ENCODE assay signal across 9 cellular contexts in the genomic region with DNA sequence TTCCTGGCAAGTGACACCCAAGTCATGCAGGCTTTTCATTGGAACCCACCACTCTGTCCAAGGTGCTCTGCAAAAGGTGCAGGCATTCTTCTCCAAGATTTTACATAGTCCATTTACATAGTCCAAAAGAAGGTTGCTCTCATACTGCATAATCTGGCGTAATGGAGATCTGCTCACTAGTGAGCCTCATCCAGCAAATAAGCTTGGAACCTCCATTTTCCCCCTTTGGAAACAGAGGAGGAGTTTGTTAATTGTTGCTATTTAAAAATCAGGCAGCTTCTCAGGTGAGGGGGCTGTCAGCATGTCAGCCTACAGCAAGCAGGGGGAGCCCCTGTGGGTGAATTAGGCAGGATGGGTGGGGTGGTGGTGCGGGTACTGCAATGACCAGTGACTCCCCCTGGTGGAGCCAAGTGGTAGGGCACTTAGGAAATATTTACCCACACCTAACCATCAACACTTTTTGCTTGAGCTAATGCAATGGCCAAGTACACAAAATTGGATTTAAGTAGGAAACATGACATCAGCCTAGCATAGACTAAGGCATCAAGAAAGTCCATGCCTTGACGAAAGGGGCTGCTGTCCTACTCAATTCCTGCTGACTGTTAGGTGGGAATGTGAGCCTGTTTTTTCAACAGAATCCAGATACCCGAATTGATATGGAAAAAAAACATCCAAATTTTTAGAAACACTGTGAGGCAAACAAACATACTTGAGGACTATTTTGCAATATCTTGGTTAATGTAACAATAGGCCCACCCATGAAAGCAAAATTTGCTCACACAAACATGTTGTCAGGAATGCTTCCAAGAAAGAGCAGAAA.
A peak's percentile ranks its signal among the peaks of the same experiment; 100 is the strongest.
DNase-seq lines count a peak whose midpoint lies in the region; ATAC-seq and TF ChIP-seq lines count a peak whose summit lies in the region.
"Had no signal": no experiment of that assay in that cellular context is flagged by ENCODE, and none has a peak within 500 bp of the region (broad histone marks: within the 10 kb centered on the region; RNA-seq: fewer than 3 reads in every experiment).

No MANE protein-coding gene starts in this region.

- POLR2A ChIA-PET in Panc1 (lab: Charles Lee), result interaction anchor here (1.0 kb wide), 1 partner anchor 39 kb away, joined by 3 read pairs; no protein-coding TSS in a partner anchor

- H3K27ac ChIP-seq in Panc1 (ENCODE audit: low read length) (no peak overlapping the region), neuronal stem cell (replicated peaks; ENCODE audit: low read length) (no peak overlapping the region), testis (no peak overlapping the region)

- H3K18ac ChIP-seq in neuronal stem cell (ENCODE audit: low read length), result no peak overlapping the region

- H3K9ac ChIP-seq in neuronal stem cell (ENCODE audit: low read depth, low read length, poor library complexity), result no peak overlapping the region
- H3K9ac ChIP-seq: BLaER1 treated with 17β-estradiol and CSF1 and Interleukin-3, amounts not matched to agents 10 nM and 100 nM had no signal

- H2BK120ac ChIP-seq in neuronal stem cell (ENCODE audit: low read depth, low read length), result no peak overlapping the region

- CTCF ChIA-PET in Panc1 (lab: Charles Lee), result interaction anchor here (0.7 to 1.6 kb wide), 6 partner anchors 14 to 140 kb away, joined by 3 to 8 read pairs (median 4); no protein-coding TSS in a partner anchor

- DNase-seq in NCI-H1436 (lab: John Stamatoyannopoulos, UW) (peak; percentile 59), NCI-H1436 treated with DMSO at 0.1 percent for 48 hours (lab: John Stamatoyannopoulos, UW) (no peak), Panc1 (ENCODE audit: low read depth, low spot score) (peak; percentile 46), fibroblast of pulmonary artery (ENCODE audit: low read depth) (peak; percentile 73), neuronal stem cell (ENCODE audit: low spot score) (peak; percentile 56), testis (peak; percentile 82)
- DNase-seq in activated T-cell treated with anti-CD3 and anti-CD28 coated beads, Interleukin-2, amount 50 U/mL, for 72 hours, result peak; percentile 77 to 80

- H3K14ac ChIP-seq in neuronal stem cell (ENCODE audit: low read length), result no peak overlapping the region

- in situ Hi-C loops in Panc1 (cut with HindIII; ENCODE audit: low pct_unique_long_range_greater_than_20kb, low sequenced_read_pairs), result no loop called here

- H3K4me3 ChIP-seq in Panc1 (ENCODE audit: low read depth in 2 of 2, low read length in 2 of 2) (no peak overlapping the region), fibroblast of pulmonary artery (replicated peaks; ENCODE audit: low read depth, low read length) (no peak overlapping the region), neuronal stem cell (ENCODE audit: low read length in 2 of 2) (no peak overlapping the region), testis (no peak overlapping the region)
- H3K4me3 ChIP-seq: BLaER1 treated with 17β-estradiol and CSF1 and Interleukin-3, amounts not matched to agents 10 nM and 100 nM had no signal

- H3K27me3 ChIP-seq in Panc1 (ENCODE audit: control insufficient read depth, insufficient read depth, low read length) (no peaks in the 10 kb centered on the region), neuronal stem cell (ENCODE audit: control insufficient read depth in 3 of 3, insufficient read depth in 3 of 3, low read depth in 1 of 3, low read length in 3 of 3) (no peaks in the 10 kb centered on the region), testis (no peaks in the 10 kb centered on the region)
- H3K27me3 ChIP-seq: BLaER1 treated with 17β-estradiol and CSF1 and Interleukin-3, amounts not matched to agents 10 nM and 100 nM had no signal

- intact Hi-C loops in Panc1 (cut with micrococcal nuclease; ENCODE audit: unreplicated experiment) (no loop called here), testis (cut with DNase I; ENCODE audit: low total_unique reads) (loop anchor here (10.0 kb wide), 1 partner anchor 134 kb away; a partner anchor contains a TSS)

- H3K36me3 Mint-ChIP-seq in activated T-cell treated with anti-CD3 and anti-CD28 coated beads, Interleukin-2, amount 50 U/mL, for 72 hours (ENCODE audit: insufficient read depth in 2 of 2), result peaks cover 1 to 10% of the 10 kb centered on the region in 2 donors

- no peak overlapping the region for H3K23ac ChIP-seq in neuronal stem cell (ENCODE audit: low read depth, low read length, poor library complexity)

- no peak overlapping the region for H4K8ac ChIP-seq in neuronal stem cell (ENCODE audit: low read depth, low read length)

- H3K36me3 ChIP-seq in Panc1 (ENCODE audit: control insufficient read depth, insufficient read depth, low read length) (no peaks in the 10 kb centered on the region), neuronal stem cell (replicated peaks in 1 of 2; ENCODE audit: control insufficient read depth in 2 of 2, insufficient read depth in 2 of 2, low read length in 2 of 2) (no peaks in the 10 kb centered on the region), testis (ENCODE audit: low read depth, missing control alignments) (no peaks in the 10 kb centered on the region)

- H3K27ac Mint-ChIP-seq in activated T-cell treated with anti-CD3 and anti-CD28 coated beads, Interleukin-2, amount 50 U/mL, for 72 hours, result peak overlapping the region; percentile 32

- no TSS peak for BruUV-seq in Panc1 (replicated peaks; lab: Mats Ljungman, UMichigan)

- H3K4me1 ChIP-seq in Panc1 (ENCODE audit: control insufficient read depth, insufficient read depth, low read length) (no peaks in the 10 kb centered on the region), neuronal stem cell (ENCODE audit: control insufficient read depth in 2 of 2, insufficient read depth in 1 of 2, low read depth in 1 of 2, low read length in 2 of 2) (no peaks in the 10 kb centered on the region), testis (peaks cover 13% of the 10 kb centered on the region)

- no peak overlapping the region for H2BK12ac ChIP-seq in neuronal stem cell (ENCODE audit: low read length)

- ATAC-seq in HG03571 (IDR thresholded peaks at IDR 0.05; ENCODE audit: unreplicated experiment), result peak; percentile 83
- ATAC-seq in Panc1, result peak; percentile 92
- peak; percentile 85 to 88 for ATAC-seq in activated T-cell treated with anti-CD3 and anti-CD28 coated beads, Interleukin-2, amount 50 U/mL, for 72 hours (replicated peaks in 1 of 2)

- peak overlapping the region; percentile 31 to 68 for H3K4me3 Mint-ChIP-seq in activated T-cell treated with anti-CD3 and anti-CD28 coated beads, Interleukin-2, amount 50 U/mL, for 72 hours

- H3K4ac ChIP-seq in neuronal stem cell (ENCODE audit: low read length), result no peak overlapping the region

- H3K9me3 Mint-ChIP-seq in activated T-cell treated with anti-CD3 and anti-CD28 coated beads, Interleukin-2, amount 50 U/mL, for 72 hours, result peaks cover 0 to 1% of the 10 kb centered on the region in 2 donors

- TF ChIP-seq CTCF in Panc1 (IDR thresholded peaks at IDR 0.05) (peak; percentile 95), fibroblast of pulmonary artery (IDR thresholded peaks at IDR 0.05; ENCODE audit: low read length, missing control alignments) (peak; percentile 97), testis (IDR thresholded peaks at IDR 0.05) (peak; percentile 84 to 96 (median 86))

- no peak overlapping the region for H3K4me2 ChIP-seq in neuronal stem cell (ENCODE audit: insufficient read depth, low read length, poor library complexity, severe bottlenecking)

- H2BK15ac ChIP-seq in neuronal stem cell (ENCODE audit: low read length), result no peak overlapping the region

- no peak overlapping the region for H4K91ac ChIP-seq in neuronal stem cell (ENCODE audit: low read depth, low read length, poor library complexity)

- TF ChIP-seq POLR2A in testis (IDR thresholded peaks at IDR 0.05), result no peak

- H2BK5ac ChIP-seq in neuronal stem cell (ENCODE audit: low read length), result no peak overlapping the region

- no CpG with 5 or more reads among the region's 4 CpGs for WGBS in neuronal stem cell (ENCODE audit: extremely low coverage in 2 of 2, insufficient read length in 2 of 2, insufficient replicate concordance in 1 of 2), 2 donors
- WGBS in testis, 2 donors, result 62 to 69% methylated on average over 4 of the region's 4 CpGs

- H2AFZ ChIP-seq in neuronal stem cell (ENCODE audit: low read length), result no peak overlapping the region

- H3K9me3 ChIP-seq in Panc1 (ENCODE audit: control insufficient read depth, insufficient read depth, low read depth, low read length) (peaks cover 7% of the 10 kb centered on the region; the same call in 1 of the 2 replicates), neuronal stem cell (replicated peaks in 1 of 2; ENCODE audit: control insufficient read depth in 2 of 2, insufficient read depth in 1 of 2, low read depth in 1 of 2, low read length in 2 of 2) (peaks cover 3% of the 10 kb centered on the region in 2 donors), testis (no peaks in the 10 kb centered on the region)

- no peak overlapping the region for H2AK5ac ChIP-seq in neuronal stem cell (ENCODE audit: low read depth, low read length)

- no peaks in the 10 kb centered on the region for H3K79me1 ChIP-seq in neuronal stem cell (ENCODE audit: low read depth, low read length)

- H3K27me3 Mint-ChIP-seq in activated T-cell treated with anti-CD3 and anti-CD28 coated beads, Interleukin-2, amount 50 U/mL, for 72 hours (ENCODE audit: low read depth), result no peaks in the 10 kb centered on the region

- peaks cover 16% of the 10 kb centered on the region for H3K4me1 Mint-ChIP-seq in activated T-cell treated with anti-CD3 and anti-CD28 coated beads, Interleukin-2, amount 50 U/mL, for 72 hours (ENCODE audit: low read depth)
